19 cellular contexts compared by ENCODE assay signal in genomic region chr2:49306925-49307324, GRCh38.
DNase-seq lines count a peak whose midpoint lies in the region; ATAC-seq and TF ChIP-seq lines count a peak whose summit lies in the region.
"Had no signal": no experiment of that assay in that cellular context is flagged by ENCODE, and none has a peak within 500 bp of the region (broad histone marks: within the 10 kb centered on the region; RNA-seq: fewer than 3 reads in every experiment).

No MANE protein-coding gene starts in this region.

- H3K27ac ChIP-seq in mesenchymal stem cell (ENCODE audit: low read length, poor library complexity, severe bottlenecking), result no peak overlapping the region
- H3K27ac ChIP-seq: colonic mucosa, KMS-11, right atrium auricular region, uterus had no signal

- no peak overlapping the region for H2BK12ac ChIP-seq in mesenchymal stem cell (ENCODE audit: low read length in 2 of 2)

- no peak for ATAC-seq in HG02970 (IDR thresholded peaks at IDR 0.05; ENCODE audit: low FRiP score, unreplicated experiment)
- no peak for ATAC-seq in HG02870 (IDR thresholded peaks at IDR 0.05; ENCODE audit: unreplicated experiment)

- no peak overlapping the region for H4K8ac ChIP-seq in mesenchymal stem cell (ENCODE audit: low read length)

- no peaks in the 10 kb centered on the region for H3K4me1 ChIP-seq in mesenchymal stem cell (ENCODE audit: control insufficient read depth, insufficient read depth, low read depth, low read length)
- H3K4me1 ChIP-seq: colonic mucosa, right atrium auricular region, uterus had no signal

- H4K91ac ChIP-seq in mesenchymal stem cell (ENCODE audit: low read length), result no peak overlapping the region

- H3K4ac ChIP-seq in mesenchymal stem cell (ENCODE audit: low read depth in 1 of 2, low read length in 2 of 2), result no peak overlapping the region

- peaks cover 8% of the 10 kb centered on the region for H3K9me3 ChIP-seq in mesenchymal stem cell (ENCODE audit: control insufficient read depth, low read length)
- H3K9me3 ChIP-seq: colonic mucosa, right atrium auricular region, uterus had no signal

- WGBS in mesenchymal stem cell, result 5% methylated on average over 2 of the region's 3 CpGs

- H3K9ac ChIP-seq in mesenchymal stem cell (ENCODE audit: low read length), result no peak overlapping the region
- H3K9ac ChIP-seq: KMS-11 had no signal

- no peaks in the 10 kb centered on the region for H3K79me1 ChIP-seq in mesenchymal stem cell (replicated peaks; ENCODE audit: low read length, poor library complexity, severe bottlenecking)

- H2BK120ac ChIP-seq in mesenchymal stem cell (ENCODE audit: low read depth, low read length), result no peak overlapping the region

- H3K23ac ChIP-seq in mesenchymal stem cell (ENCODE audit: low read length in 2 of 2), result no peak overlapping the region

- no peak for TF ChIP-seq CTCF in choroid plexus epithelial cell (conservative IDR thresholded peaks at IDR 0.05; ENCODE audit: low read depth, low read length)

- H3K14ac ChIP-seq in mesenchymal stem cell (ENCODE audit: low read length in 2 of 2), result no peak overlapping the region

- H2AFZ ChIP-seq in mesenchymal stem cell (ENCODE audit: low read depth, low read length), result no peak overlapping the region

- H3K18ac ChIP-seq in mesenchymal stem cell (ENCODE audit: low read depth in 1 of 2, low read length in 2 of 2), result no peak overlapping the region

- H3K36me3 ChIP-seq in mesenchymal stem cell (ENCODE audit: control insufficient read depth in 1 of 2, insufficient read depth in 2 of 2, low read depth in 1 of 2, low read length in 2 of 2), result no peaks in the 10 kb centered on the region
- H3K36me3 ChIP-seq: colonic mucosa, right atrium auricular region, uterus had no signal

- no peak overlapping the region for H3K4me2 ChIP-seq in mesenchymal stem cell (ENCODE audit: low read length, poor library complexity, severe bottlenecking)
- H3K4me2 ChIP-seq: KMS-11 had no signal

- no peak overlapping the region for H2AK5ac ChIP-seq in mesenchymal stem cell (ENCODE audit: low read length, severe bottlenecking)

- H3K4me3 ChIP-seq in choroid plexus epithelial cell (ENCODE audit: low read depth, low read length) (no peak overlapping the region), mesenchymal stem cell (ENCODE audit: insufficient read depth in 1 of 2, low read depth in 1 of 2, low read length in 2 of 2) (no peak overlapping the region)
- H3K4me3 ChIP-seq: colonic mucosa, right atrium auricular region, uterus had no signal

- DNase-seq in COLO829 (ENCODE audit: low spot score), result peak; percentile 51
- peak; percentile 73 for DNase-seq in NCI-H146 (lab: John Stamatoyannopoulos, UW)
- peak; percentile 47 for DNase-seq in choroid plexus epithelial cell (ENCODE audit: low read depth)
- peak; percentile 80 for DNase-seq in mesenchymal stem cell
- DNase-seq in NCI-H1105 treated with DMSO at 0.1 percent for 48 hours (lab: John Stamatoyannopoulos, UW), result no peak
- DNase-seq in SHP77 (lab: John Stamatoyannopoulos, UW), result no peak
- DNase-seq: activated CD4-positive, alpha-beta T cell treated with anti-CD3 and anti-CD28 coated beads, Interleukin-2, amount 10 ng/mL, durations not matched to agents 24 days and 14 days; CD4-positive, CD25-positive, alpha-beta regulatory T cell; colonic mucosa; EL; glutamatergic neuron; NCI-H1092 treated with DMSO at 0.1 percent for 48 hours; NCI-H2227 treated with DMSO at 0.1 percent for 48 hours; T-helper 9 cell; uterus had no signal

- H2BK5ac ChIP-seq in mesenchymal stem cell (ENCODE audit: low read depth, low read length, poor library complexity, severe bottlenecking), result no peak overlapping the region

- H2BK15ac ChIP-seq in mesenchymal stem cell (ENCODE audit: low read depth, poor library complexity, severe bottlenecking), result no peak overlapping the region

- H3K27me3 ChIP-seq in mesenchymal stem cell (ENCODE audit: control insufficient read depth in 1 of 2, insufficient read depth in 1 of 2, low read length in 2 of 2), result no peaks in the 10 kb centered on the region
- H3K27me3 ChIP-seq: colonic mucosa, right atrium auricular region, uterus had no signal

Comparison
In these comparisons a context has a peak if more than half of its experiments do, and no peak if none do; other contexts are left out.
1. DNase-seq: peak in COLO829 (single experiment), NCI-H146 (single experiment), choroid plexus epithelial cell (single experiment) and mesenchymal stem cell (single experiment); none in NCI-H1105 treated with DMSO at 0.1 percent for 48 hours (single experiment) and SHP77 (0 of 2).